In the genomic region with DNA sequence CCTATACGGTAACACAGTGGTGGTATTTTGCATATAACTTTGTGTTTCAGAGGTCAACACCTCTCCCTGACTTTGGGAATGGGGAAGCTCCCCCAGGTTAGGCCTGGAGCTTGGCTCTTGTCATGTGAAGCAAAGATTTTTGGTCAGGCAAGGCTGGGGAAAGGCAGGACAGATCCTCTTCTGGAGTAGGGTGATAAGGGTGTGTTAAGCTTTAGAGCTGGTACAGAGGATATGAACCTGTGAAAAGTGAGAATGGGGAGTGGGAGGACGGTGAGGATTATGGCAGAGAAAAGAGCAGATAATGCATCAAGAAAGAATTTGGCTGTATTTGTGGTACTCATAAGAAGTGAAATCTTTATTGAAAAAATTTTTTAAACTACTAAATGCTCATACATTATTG, we compare ENCODE assay signal across 1 cellular context.
TF ChIP-seq lines count a peak whose summit lies in the region.

No MANE protein-coding gene starts in this region.

TF ChIP-seq in K562, 482 proteins besides CTCF, POLR2A, EP300 and RAD21 (continued from another document):
- TF ChIP-seq, protein P1, sequence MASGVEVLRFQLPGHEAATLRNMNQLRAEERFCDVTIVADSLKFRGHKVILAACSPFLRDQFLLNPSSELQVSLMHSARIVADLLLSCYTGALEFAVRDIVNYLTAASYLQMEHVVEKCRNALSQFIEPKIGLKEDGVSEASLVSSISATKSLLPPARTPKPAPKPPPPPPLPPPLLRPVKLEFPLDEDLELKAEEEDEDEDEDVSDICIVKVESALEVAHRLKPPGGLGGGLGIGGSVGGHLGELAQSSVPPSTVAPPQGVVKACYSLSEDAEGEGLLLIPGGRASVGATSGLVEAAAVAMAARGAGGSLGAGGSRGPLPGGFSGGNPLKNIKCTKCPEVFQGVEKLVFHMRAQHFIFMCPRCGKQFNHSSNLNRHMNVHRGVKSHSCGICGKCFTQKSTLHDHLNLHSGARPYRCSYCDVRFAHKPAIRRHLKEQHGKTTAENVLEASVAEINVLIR (CRISPR knock-in tag; IDR thresholded peaks at IDR 0.05): no peak
- TF ChIP-seq ELF2 (CRISPR knock-in tag; IDR thresholded peaks at IDR 0.05) (no peak), HCFC1 (IDR thresholded peaks at IDR 0.05; ENCODE audit: low read depth, low read length) (no peak), SMARCA5 (IDR thresholded peaks at IDR 0.05) (no peak), ZSCAN32 (CRISPR knock-in tag; IDR thresholded peaks at IDR 0.05) (no peak), PHB (CRISPR knock-in tag; IDR thresholded peaks at IDR 0.05) (no peak), BRD4 (IDR thresholded peaks at IDR 0.05) (no peak), RUNX1 (IDR thresholded peaks at IDR 0.05; ENCODE audit: low read depth) (no peak), ZKSCAN8 (CRISPR knock-in tag; IDR thresholded peaks at IDR 0.05) (no peak), RBFOX2 (IDR thresholded peaks at IDR 0.05; ENCODE audit: low read depth, low read length) (no peak)
TF ChIP-seq in K562: peak in this region for 23.
